1 cellular context compared by ENCODE assay signal in the genomic region with DNA sequence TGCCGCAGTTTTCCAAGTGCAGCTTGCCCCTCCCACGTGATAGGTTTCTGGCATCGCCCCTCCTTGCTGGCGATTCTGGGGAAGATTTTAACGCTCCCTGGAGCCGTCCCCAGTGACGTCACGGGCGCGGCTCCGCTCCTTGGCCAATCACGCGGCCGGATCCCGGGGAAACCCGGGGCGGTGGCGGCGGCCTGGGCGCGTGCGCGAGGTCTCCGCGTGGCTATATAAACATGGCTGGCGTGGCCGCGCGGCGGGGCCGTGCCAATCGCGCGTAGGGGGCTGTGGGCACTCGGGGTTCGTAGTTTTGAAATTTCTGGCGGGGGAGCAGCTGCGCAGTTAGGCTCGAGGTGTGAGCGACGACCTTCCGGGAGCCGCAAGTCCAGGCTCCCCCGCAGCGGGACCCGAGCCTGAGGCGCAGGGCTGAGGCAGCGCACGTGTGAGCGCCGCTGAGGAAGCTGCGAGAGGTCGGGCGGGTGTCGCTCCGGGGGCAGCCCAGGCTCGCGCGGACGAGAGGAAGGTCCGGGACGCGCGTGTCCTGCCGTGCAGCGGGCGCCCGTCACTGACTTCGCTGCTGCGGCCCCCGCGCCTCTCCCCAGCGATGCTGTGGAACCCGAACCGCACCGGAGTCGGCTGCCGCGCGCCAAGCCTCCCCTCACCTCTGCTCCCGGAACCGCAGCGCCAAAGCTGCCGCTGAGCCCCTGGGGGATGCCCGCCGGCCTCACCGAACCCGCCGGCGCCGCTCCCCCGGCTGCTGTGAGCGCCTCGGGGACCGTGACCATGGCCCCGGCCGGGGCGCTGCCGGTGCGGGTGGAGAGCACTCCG.
TF ChIP-seq lines count a peak whose summit lies in the region.

A gene with protein sequence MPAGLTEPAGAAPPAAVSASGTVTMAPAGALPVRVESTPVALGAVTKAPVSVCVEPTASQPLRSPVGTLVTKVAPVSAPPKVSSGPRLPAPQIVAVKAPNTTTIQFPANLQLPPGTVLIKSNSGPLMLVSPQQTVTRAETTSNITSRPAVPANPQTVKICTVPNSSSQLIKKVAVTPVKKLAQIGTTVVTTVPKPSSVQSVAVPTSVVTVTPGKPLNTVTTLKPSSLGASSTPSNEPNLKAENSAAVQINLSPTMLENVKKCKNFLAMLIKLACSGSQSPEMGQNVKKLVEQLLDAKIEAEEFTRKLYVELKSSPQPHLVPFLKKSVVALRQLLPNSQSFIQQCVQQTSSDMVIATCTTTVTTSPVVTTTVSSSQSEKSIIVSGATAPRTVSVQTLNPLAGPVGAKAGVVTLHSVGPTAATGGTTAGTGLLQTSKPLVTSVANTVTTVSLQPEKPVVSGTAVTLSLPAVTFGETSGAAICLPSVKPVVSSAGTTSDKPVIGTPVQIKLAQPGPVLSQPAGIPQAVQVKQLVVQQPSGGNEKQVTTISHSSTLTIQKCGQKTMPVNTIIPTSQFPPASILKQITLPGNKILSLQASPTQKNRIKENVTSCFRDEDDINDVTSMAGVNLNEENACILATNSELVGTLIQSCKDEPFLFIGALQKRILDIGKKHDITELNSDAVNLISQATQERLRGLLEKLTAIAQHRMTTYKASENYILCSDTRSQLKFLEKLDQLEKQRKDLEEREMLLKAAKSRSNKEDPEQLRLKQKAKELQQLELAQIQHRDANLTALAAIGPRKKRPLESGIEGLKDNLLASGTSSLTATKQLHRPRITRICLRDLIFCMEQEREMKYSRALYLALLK (plus strand): TSS at position 217 of the 822 bp plus-strand sequence. CDS start 489 bp downstream, at position 706.

TF ChIP-seq in HepG2, 621 proteins besides CTCF, POLR2A, EP300 and RAD21 (continued from another document and continues in another):
- TF ChIP-seq, protein P1, sequence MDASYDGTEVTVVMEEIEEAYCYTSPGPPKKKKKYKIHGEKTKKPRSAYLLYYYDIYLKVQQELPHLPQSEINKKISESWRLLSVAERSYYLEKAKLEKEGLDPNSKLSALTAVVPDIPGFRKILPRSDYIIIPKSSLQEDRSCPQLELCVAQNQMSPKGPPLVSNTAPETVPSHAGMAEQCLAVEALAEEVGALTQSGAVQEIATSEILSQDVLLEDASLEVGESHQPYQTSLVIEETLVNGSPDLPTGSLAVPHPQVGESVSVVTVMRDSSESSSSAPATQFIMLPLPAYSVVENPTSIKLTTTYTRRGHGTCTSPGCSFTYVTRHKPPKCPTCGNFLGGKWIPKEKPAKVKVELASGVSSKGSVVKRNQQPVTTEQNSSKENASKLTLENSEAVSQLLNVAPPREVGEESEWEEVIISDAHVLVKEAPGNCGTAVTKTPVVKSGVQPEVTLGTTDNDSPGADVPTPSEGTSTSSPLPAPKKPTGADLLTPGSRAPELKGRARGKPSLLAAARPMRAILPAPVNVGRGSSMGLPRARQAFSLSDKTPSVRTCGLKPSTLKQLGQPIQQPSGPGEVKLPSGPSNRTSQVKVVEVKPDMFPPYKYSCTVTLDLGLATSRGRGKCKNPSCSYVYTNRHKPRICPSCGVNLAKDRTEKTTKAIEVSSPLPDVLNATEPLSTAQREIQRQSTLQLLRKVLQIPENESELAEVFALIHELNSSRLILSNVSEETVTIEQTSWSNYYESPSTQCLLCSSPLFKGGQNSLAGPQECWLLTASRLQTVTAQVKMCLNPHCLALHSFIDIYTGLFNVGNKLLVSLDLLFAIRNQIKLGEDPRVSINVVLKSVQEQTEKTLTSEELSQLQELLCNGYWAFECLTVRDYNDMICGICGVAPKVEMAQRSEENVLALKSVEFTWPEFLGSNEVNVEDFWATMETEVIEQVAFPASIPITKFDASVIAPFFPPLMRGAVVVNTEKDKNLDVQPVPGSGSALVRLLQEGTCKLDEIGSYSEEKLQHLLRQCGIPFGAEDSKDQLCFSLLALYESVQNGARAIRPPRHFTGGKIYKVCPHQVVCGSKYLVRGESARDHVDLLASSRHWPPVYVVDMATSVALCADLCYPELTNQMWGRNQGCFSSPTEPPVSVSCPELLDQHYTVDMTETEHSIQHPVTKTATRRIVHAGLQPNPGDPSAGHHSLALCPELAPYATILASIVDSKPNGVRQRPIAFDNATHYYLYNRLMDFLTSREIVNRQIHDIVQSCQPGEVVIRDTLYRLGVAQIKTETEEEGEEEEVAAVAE (CRISPR knock-in tag; IDR thresholded peaks at IDR 0.05; ENCODE audit: borderline replicate concordance): 0 out of 2 replicates have a peak, but pooled peaks have one; percentile 34
- TF ChIP-seq FOXA1 (IDR thresholded peaks at IDR 0.05) (no peak), FOXA1 (CRISPR knock-in tag; IDR thresholded peaks at IDR 0.05) (0 out of 2 replicates have a peak, but pooled peaks have one; percentile 20), ZNF33B (CRISPR knock-in tag; IDR thresholded peaks at IDR 0.05) (no peak), ZNF572 (CRISPR knock-in tag; IDR thresholded peaks at IDR 0.05) (no peak), ATF7 (IDR thresholded peaks at IDR 0.05) (0 out of 2 replicates have a peak, but pooled peaks have one; percentile 41), ATF7 (CRISPR knock-in tag; IDR thresholded peaks at IDR 0.05) (no peak), SIN3A (IDR thresholded peaks at IDR 0.05; ENCODE audit: borderline replicate concordance, low read depth, low read length) (0 out of 2 replicates have a peak, but pooled peaks have one; percentile 15), ZNF878 (CRISPR knock-in tag; IDR thresholded peaks at IDR 0.05) (0 out of 2 replicates have a peak, but pooled peaks have one; percentile 65), ZNF263 (CRISPR knock-in tag; IDR thresholded peaks at IDR 0.05) (peak; percentile 40; the same call in 1 of the 2 replicates), ZNF567 (CRISPR knock-in tag; IDR thresholded peaks at IDR 0.05; ENCODE audit: borderline replicate concordance) (no peak), ERF (CRISPR knock-in tag; IDR thresholded peaks at IDR 0.05) (no peak), MAFG (CRISPR knock-in tag; IDR thresholded peaks at IDR 0.05) (no peak), ZNF724P (CRISPR knock-in tag; IDR thresholded peaks at IDR 0.05; ENCODE audit: borderline replicate concordance) (no peak), ASH2L (IDR thresholded peaks at IDR 0.05; ENCODE audit: insufficient read length, low read depth, low read length) (peak; percentile 56), NFYC (CRISPR knock-in tag; IDR thresholded peaks at IDR 0.05) (peak; percentile 67), ZNF546 (CRISPR knock-in tag; conservative IDR thresholded peaks at IDR 0.05) (0 out of 2 replicates have a peak, but pooled peaks have one; percentile 35), YY1 (IDR thresholded peaks at IDR 0.05; ENCODE audit: insufficient read depth, insufficient replicate concordance, low read depth, low read length) (peak; percentile 64), KDM5B (CRISPR knock-in tag; IDR thresholded peaks at IDR 0.05; ENCODE audit: borderline replicate concordance) (peak; percentile 78; the same call in 1 of the 2 replicates), ZMAT3 (CRISPR knock-in tag; conservative IDR thresholded peaks at IDR 0.05) (peak; percentile 74; the same call in 1 of the 2 replicates), ZNF274 (CRISPR knock-in tag; IDR thresholded peaks at IDR 0.05) (0 out of 2 replicates have a peak, but pooled peaks have one; percentile 66)
- TF ChIP-seq, protein P2, sequence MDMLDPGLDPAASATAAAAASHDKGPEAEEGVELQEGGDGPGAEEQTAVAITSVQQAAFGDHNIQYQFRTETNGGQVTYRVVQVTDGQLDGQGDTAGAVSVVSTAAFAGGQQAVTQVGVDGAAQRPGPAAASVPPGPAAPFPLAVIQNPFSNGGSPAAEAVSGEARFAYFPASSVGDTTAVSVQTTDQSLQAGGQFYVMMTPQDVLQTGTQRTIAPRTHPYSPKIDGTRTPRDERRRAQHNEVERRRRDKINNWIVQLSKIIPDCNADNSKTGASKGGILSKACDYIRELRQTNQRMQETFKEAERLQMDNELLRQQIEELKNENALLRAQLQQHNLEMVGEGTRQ (IDR thresholded peaks at IDR 0.05; ENCODE audit: low read depth, low read length): no peak
- TF ChIP-seq, protein P2 (CRISPR knock-in tag; IDR thresholded peaks at IDR 0.05; ENCODE audit: borderline replicate concordance): no peak
- TF ChIP-seq, protein P3, sequence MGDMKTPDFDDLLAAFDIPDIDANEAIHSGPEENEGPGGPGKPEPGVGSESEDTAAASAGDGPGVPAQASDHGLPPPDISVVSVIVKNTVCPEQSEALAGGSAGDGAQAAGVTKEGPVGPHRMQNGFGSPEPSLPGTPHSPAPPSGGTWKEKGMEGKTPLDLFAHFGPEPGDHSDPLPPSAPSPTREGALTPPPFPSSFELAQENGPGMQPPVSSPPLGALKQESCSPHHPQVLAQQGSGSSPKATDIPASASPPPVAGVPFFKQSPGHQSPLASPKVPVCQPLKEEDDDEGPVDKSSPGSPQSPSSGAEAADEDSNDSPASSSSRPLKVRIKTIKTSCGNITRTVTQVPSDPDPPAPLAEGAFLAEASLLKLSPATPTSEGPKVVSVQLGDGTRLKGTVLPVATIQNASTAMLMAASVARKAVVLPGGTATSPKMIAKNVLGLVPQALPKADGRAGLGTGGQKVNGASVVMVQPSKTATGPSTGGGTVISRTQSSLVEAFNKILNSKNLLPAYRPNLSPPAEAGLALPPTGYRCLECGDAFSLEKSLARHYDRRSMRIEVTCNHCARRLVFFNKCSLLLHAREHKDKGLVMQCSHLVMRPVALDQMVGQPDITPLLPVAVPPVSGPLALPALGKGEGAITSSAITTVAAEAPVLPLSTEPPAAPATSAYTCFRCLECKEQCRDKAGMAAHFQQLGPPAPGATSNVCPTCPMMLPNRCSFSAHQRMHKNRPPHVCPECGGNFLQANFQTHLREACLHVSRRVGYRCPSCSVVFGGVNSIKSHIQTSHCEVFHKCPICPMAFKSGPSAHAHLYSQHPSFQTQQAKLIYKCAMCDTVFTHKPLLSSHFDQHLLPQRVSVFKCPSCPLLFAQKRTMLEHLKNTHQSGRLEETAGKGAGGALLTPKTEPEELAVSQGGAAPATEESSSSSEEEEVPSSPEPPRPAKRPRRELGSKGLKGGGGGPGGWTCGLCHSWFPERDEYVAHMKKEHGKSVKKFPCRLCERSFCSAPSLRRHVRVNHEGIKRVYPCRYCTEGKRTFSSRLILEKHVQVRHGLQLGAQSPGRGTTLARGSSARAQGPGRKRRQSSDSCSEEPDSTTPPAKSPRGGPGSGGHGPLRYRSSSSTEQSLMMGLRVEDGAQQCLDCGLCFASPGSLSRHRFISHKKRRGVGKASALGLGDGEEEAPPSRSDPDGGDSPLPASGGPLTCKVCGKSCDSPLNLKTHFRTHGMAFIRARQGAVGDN (CRISPR knock-in tag; IDR thresholded peaks at IDR 0.05): peak; percentile 92
- TF ChIP-seq, protein P4, sequence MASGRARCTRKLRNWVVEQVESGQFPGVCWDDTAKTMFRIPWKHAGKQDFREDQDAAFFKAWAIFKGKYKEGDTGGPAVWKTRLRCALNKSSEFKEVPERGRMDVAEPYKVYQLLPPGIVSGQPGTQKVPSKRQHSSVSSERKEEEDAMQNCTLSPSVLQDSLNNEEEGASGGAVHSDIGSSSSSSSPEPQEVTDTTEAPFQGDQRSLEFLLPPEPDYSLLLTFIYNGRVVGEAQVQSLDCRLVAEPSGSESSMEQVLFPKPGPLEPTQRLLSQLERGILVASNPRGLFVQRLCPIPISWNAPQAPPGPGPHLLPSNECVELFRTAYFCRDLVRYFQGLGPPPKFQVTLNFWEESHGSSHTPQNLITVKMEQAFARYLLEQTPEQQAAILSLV (CRISPR knock-in tag; IDR thresholded peaks at IDR 0.05; ENCODE audit: borderline replicate concordance): 0 out of 2 replicates have a peak, but pooled peaks have one; percentile 25
- TF ChIP-seq, protein P5, sequence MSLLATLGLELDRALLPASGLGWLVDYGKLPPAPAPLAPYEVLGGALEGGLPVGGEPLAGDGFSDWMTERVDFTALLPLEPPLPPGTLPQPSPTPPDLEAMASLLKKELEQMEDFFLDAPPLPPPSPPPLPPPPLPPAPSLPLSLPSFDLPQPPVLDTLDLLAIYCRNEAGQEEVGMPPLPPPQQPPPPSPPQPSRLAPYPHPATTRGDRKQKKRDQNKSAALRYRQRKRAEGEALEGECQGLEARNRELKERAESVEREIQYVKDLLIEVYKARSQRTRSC (CRISPR knock-in tag; IDR thresholded peaks at IDR 0.05; ENCODE audit: low read depth): no peak
- TF ChIP-seq, protein P6, sequence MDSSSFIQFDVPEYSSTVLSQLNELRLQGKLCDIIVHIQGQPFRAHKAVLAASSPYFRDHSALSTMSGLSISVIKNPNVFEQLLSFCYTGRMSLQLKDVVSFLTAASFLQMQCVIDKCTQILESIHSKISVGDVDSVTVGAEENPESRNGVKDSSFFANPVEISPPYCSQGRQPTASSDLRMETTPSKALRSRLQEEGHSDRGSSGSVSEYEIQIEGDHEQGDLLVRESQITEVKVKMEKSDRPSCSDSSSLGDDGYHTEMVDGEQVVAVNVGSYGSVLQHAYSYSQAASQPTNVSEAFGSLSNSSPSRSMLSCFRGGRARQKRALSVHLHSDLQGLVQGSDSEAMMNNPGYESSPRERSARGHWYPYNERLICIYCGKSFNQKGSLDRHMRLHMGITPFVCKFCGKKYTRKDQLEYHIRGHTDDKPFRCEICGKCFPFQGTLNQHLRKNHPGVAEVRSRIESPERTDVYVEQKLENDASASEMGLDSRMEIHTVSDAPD (CRISPR knock-in tag; IDR thresholded peaks at IDR 0.05): no peak
- TF ChIP-seq, protein P7, sequence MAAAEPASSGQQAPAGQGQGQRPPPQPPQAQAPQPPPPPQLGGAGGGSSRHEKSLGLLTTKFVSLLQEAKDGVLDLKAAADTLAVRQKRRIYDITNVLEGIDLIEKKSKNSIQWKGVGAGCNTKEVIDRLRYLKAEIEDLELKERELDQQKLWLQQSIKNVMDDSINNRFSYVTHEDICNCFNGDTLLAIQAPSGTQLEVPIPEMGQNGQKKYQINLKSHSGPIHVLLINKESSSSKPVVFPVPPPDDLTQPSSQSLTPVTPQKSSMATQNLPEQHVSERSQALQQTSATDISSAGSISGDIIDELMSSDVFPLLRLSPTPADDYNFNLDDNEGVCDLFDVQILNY (CRISPR knock-in tag; conservative IDR thresholded peaks at IDR 0.05): no peak
